ENCODE assay signal across 18 cellular contexts in genomic region chr5:88452820-88453219, GRCh38.
A peak's percentile ranks its signal among the peaks of the same experiment; 100 is the strongest.
DNase-seq lines count a peak whose midpoint lies in the region.
"Had no signal": no experiment of that assay in that cellular context is flagged by ENCODE, and none has a peak within 500 bp of the region (broad histone marks: within the 10 kb centered on the region; RNA-seq: fewer than 3 reads in every experiment).

No MANE protein-coding gene starts in this region.

- no peaks in the 10 kb centered on the region for H3K4me1 Mint-ChIP-seq in activated naive CD4-positive, alpha-beta T cell treated with anti-CD3 and anti-CD28 coated beads, Interleukin-2, amount 10 ng/mL, durations not matched to agents 7 days and 5 days
- H3K4me1 Mint-ChIP-seq: immature natural killer cell; naive thymus-derived CD8-positive, alpha-beta T cell had no signal

- no peaks in the 10 kb centered on the region for H3K9me3 ChIP-seq in SJCRH30 (replicated peaks)
- H3K9me3 ChIP-seq: BLaER1 treated with 17β-estradiol and CSF1 and Interleukin-3, amounts not matched to agents 10 nM and 100 nM; body of pancreas; prostate gland; SJSA1 had no signal

- H3K27me3 ChIP-seq in SJCRH30: no peaks in the 10 kb centered on the region
- H3K27me3 ChIP-seq: BLaER1 treated with 17β-estradiol and CSF1 and Interleukin-3, amounts not matched to agents 10 nM and 100 nM; body of pancreas had no signal

- H3K27ac ChIP-seq in SJCRH30: no peak overlapping the region
- H3K27ac ChIP-seq: BLaER1 treated with 17β-estradiol and CSF1 and Interleukin-3, amounts not matched to agents 10 nM and 100 nM; body of pancreas; prostate gland; SJSA1 had no signal

- no peak overlapping the region for H3K4me3 ChIP-seq in SJCRH30
- H3K4me3 ChIP-seq: BLaER1 treated with 17β-estradiol and CSF1 and Interleukin-3, amounts not matched to agents 10 nM and 100 nM; body of pancreas; prostate gland; SJSA1 had no signal

- no peak overlapping the region for H3K4me3 Mint-ChIP-seq in activated naive CD4-positive, alpha-beta T cell treated with anti-CD3 and anti-CD28 coated beads, Interleukin-2, amount 10 ng/mL, durations not matched to agents 7 days and 5 days
- H3K4me3 Mint-ChIP-seq: immature natural killer cell; naive thymus-derived CD8-positive, alpha-beta T cell had no signal

- no peaks in the 10 kb centered on the region for H3K36me3 Mint-ChIP-seq in activated naive CD4-positive, alpha-beta T cell treated with anti-CD3 and anti-CD28 coated beads, Interleukin-2, amount 10 ng/mL, durations not matched to agents 7 days and 5 days
- H3K36me3 Mint-ChIP-seq: immature natural killer cell; naive thymus-derived CD8-positive, alpha-beta T cell had no signal

- H3K4me1 ChIP-seq in SJCRH30: no peaks in the 10 kb centered on the region
- H3K4me1 ChIP-seq: BLaER1 treated with 17β-estradiol and CSF1 and Interleukin-3, amounts not matched to agents 10 nM and 100 nM; body of pancreas; prostate gland; SJSA1 had no signal

- no peak overlapping the region for H3K27ac Mint-ChIP-seq in activated naive CD4-positive, alpha-beta T cell treated with anti-CD3 and anti-CD28 coated beads, Interleukin-2, amount 10 ng/mL, durations not matched to agents 7 days and 5 days
- H3K27ac Mint-ChIP-seq: immature natural killer cell; naive thymus-derived CD8-positive, alpha-beta T cell had no signal

- H3K27me3 Mint-ChIP-seq in activated naive CD4-positive, alpha-beta T cell treated with anti-CD3 and anti-CD28 coated beads, Interleukin-2, amount 10 ng/mL, durations not matched to agents 7 days and 5 days: no peaks in the 10 kb centered on the region

- DNase-seq in HPDE6-E6E7 (ENCODE audit: extremely low spot score) (peak; percentile 14), SJCRH30 (peak; percentile 23 to 54), fibroblast of peridontal ligament (ENCODE audit: extremely low read depth) (peak; percentile 5), renal cortical epithelial cell (ENCODE audit: low read depth) (peak; percentile 31), NCI-H510A (lab: John Stamatoyannopoulos, UW) (no peak), NCI-H446 treated with DMSO at 0.1 percent for 48 hours (lab: John Stamatoyannopoulos, UW) (no peak)
- DNase-seq in activated naive CD4-positive, alpha-beta T cell treated with anti-CD3 and anti-CD28 coated beads, Interleukin-2, amount 10 ng/mL, durations not matched to agents 7 days and 5 days: no peak
- DNase-seq: activated CD4-positive, alpha-beta T cell treated with anti-CD3 and anti-CD28 coated beads for 4 hours; activated naive CD4-positive, alpha-beta T cell; body of pancreas; erythroblast; immature natural killer cell; mammary epithelial cell; naive thymus-derived CD8-positive, alpha-beta T cell; NCI-H1694 treated with DMSO at 0.1 percent for 48 hours had no signal

- CTCF ChIA-PET in activated naive CD4-positive, alpha-beta T cell treated with anti-CD3 and anti-CD28 coated beads, Interleukin-2, amount 10 ng/mL, durations not matched to agents 7 days and 5 days (lab: Charles Lee): no interaction called here

- no peaks in the 10 kb centered on the region for H3K9me3 Mint-ChIP-seq in activated naive CD4-positive, alpha-beta T cell treated with anti-CD3 and anti-CD28 coated beads, Interleukin-2, amount 10 ng/mL, durations not matched to agents 7 days and 5 days
- H3K9me3 Mint-ChIP-seq: naive thymus-derived CD8-positive, alpha-beta T cell had no signal

- no peaks in the 10 kb centered on the region for H3K36me3 ChIP-seq in SJCRH30
- H3K36me3 ChIP-seq: BLaER1 treated with 17β-estradiol and CSF1 and Interleukin-3, amounts not matched to agents 10 nM and 100 nM; prostate gland; SJSA1 had no signal

Comparison
In these comparisons a context has a peak if more than half of its experiments do, and no peak if none do; other contexts are left out.
1. DNase-seq: peak in HPDE6-E6E7 (single experiment), SJCRH30 (2 of 2), fibroblast of peridontal ligament (single experiment) and renal cortical epithelial cell (single experiment); none in NCI-H510A (single experiment), NCI-H446 treated with DMSO at 0.1 percent for 48 hours (single experiment) and activated naive CD4-positive, alpha-beta T cell treated with anti-CD3 and anti-CD28 coated beads, Interleukin-2, amount 10 ng/mL, durations not matched to agents 7 days and 5 days (single experiment).